In genomic region chr4:118740869-118741268, GRCh38 we compare ENCODE assay signal across 8 cellular contexts. TPM values are rescaled to one million over a fixed set of nuclear protein-coding genes. Genes with fewer than 3 reads are reported as not detected.
DNase-seq lines count a peak whose midpoint lies in the region; ATAC-seq lines count a peak whose summit lies in the region.

No MANE protein-coding gene starts in this region.

- peak; percentile 1 for DNase-seq in NCI-H2196 (lab: John Stamatoyannopoulos, UW; ENCODE audit: unreplicated experiment)
- DNase-seq in NCI-H2196 treated with DMSO at 0.1 percent for 48 hours (lab: John Stamatoyannopoulos, UW; ENCODE audit: unreplicated experiment): no peak
- DNase-seq in RPMI7951 (ENCODE audit: low read depth): peak; percentile 11
- DNase-seq in germinal center (ENCODE audit: low spot score): peak; percentile 14
- DNase-seq in superior temporal gyrus (ENCODE audit: extremely low spot score): peak; percentile 83
- no peak for DNase-seq in activated T-helper 1 cell treated with anti-CD3 and anti-CD28 coated beads, Interleukin-12 subunit alpha, Interleukin-12 subunit beta, Interleukin-2, Interleukin-4 antibody, amounts not matched to agents 30 ng/mL and 10 ng/mL and 1 ng/mL, durations not matched to agents 14 hours and 24 hours and 36 hours (ENCODE audit: low spot score)

- no peak for ATAC-seq in HG03025 (IDR thresholded peaks at IDR 0.05; ENCODE audit: low FRiP score, unreplicated experiment)
- no peak for ATAC-seq in HG02870 (IDR thresholded peaks at IDR 0.05; ENCODE audit: unreplicated experiment)

- no peaks in the 10 kb centered on the region for H3K9me3 Mint-ChIP-seq in activated T-helper 1 cell treated with anti-CD3 and anti-CD28 coated beads, Interleukin-12 subunit alpha, Interleukin-12 subunit beta, Interleukin-2, Interleukin-4 antibody, amounts not matched to agents 30 ng/mL and 10 ng/mL and 1 ng/mL, durations not matched to agents 14 hours and 24 hours and 36 hours

- H3K4me1 Mint-ChIP-seq in activated T-helper 1 cell treated with anti-CD3 and anti-CD28 coated beads, Interleukin-12 subunit alpha, Interleukin-12 subunit beta, Interleukin-2, Interleukin-4 antibody, amounts not matched to agents 30 ng/mL and 10 ng/mL and 1 ng/mL, durations not matched to agents 14 hours and 24 hours and 36 hours (ENCODE audit: low read depth): no peaks in the 10 kb centered on the region

- H3K27ac Mint-ChIP-seq in activated T-helper 1 cell treated with anti-CD3 and anti-CD28 coated beads, Interleukin-12 subunit alpha, Interleukin-12 subunit beta, Interleukin-2, Interleukin-4 antibody, amounts not matched to agents 30 ng/mL and 10 ng/mL and 1 ng/mL, durations not matched to agents 14 hours and 24 hours and 36 hours: no peak overlapping the region

- H3K4me3 Mint-ChIP-seq in activated T-helper 1 cell treated with anti-CD3 and anti-CD28 coated beads, Interleukin-12 subunit alpha, Interleukin-12 subunit beta, Interleukin-2, Interleukin-4 antibody, amounts not matched to agents 30 ng/mL and 10 ng/mL and 1 ng/mL, durations not matched to agents 14 hours and 24 hours and 36 hours: no peak overlapping the region

- intact Hi-C loops in activated T-helper 1 cell treated with anti-CD3 and anti-CD28 coated beads, Interleukin-12 subunit alpha, Interleukin-12 subunit beta, Interleukin-2, Interleukin-4 antibody, amounts not matched to agents 30 ng/mL and 10 ng/mL and 1 ng/mL, durations not matched to agents 14 hours and 24 hours and 36 hours (cut with micrococcal nuclease): loop anchor here (1.0 kb wide), 1 partner anchor 149 kb away; no protein-coding TSS in a partner anchor

- peaks cover 34% of the 10 kb centered on the region for H3K36me3 Mint-ChIP-seq in activated T-helper 1 cell treated with anti-CD3 and anti-CD28 coated beads, Interleukin-12 subunit alpha, Interleukin-12 subunit beta, Interleukin-2, Interleukin-4 antibody, amounts not matched to agents 30 ng/mL and 10 ng/mL and 1 ng/mL, durations not matched to agents 14 hours and 24 hours and 36 hours (ENCODE audit: low read depth)

- H3K27me3 Mint-ChIP-seq in activated T-helper 1 cell treated with anti-CD3 and anti-CD28 coated beads, Interleukin-12 subunit alpha, Interleukin-12 subunit beta, Interleukin-2, Interleukin-4 antibody, amounts not matched to agents 30 ng/mL and 10 ng/mL and 1 ng/mL, durations not matched to agents 14 hours and 24 hours and 36 hours (ENCODE audit: insufficient read depth): no peaks in the 10 kb centered on the region

RNA-seq across cellular contexts. Expression of gene METTL14, which starts 55.7 kb away (rescaled TPM):
- total RNA-seq in RPMI7951 (2014; rRNA removed; shearing (Covaris generic)): 23.2 and 26.3 TPM in 2 replicates
- total RNA-seq in activated T-helper 1 cell treated with anti-CD3 and anti-CD28 coated beads, Interleukin-12 subunit alpha, Interleukin-12 subunit beta, Interleukin-2, Interleukin-4 antibody, amounts not matched to agents 30 ng/mL and 10 ng/mL and 1 ng/mL, durations not matched to agents 14 hours and 24 hours and 36 hours: 44.6 and 48.3 TPM in 2 replicates

Comparison
In these comparisons a context has a peak if more than half of its experiments do, and no peak if none do; other contexts are left out.
1. DNase-seq: peak in NCI-H2196 (single experiment), RPMI7951 (single experiment), germinal center (single experiment) and superior temporal gyrus (single experiment); none in NCI-H2196 treated with DMSO at 0.1 percent for 48 hours (single experiment) and activated T-helper 1 cell treated with anti-CD3 and anti-CD28 coated beads, Interleukin-12 subunit alpha, Interleukin-12 subunit beta, Interleukin-2, Interleukin-4 antibody, amounts not matched to agents 30 ng/mL and 10 ng/mL and 1 ng/mL, durations not matched to agents 14 hours and 24 hours and 36 hours (single experiment).